10 cellular contexts compared by ENCODE assay signal in genomic region chr20:33303595-33303994, GRCh38. TPM values are rescaled to one million over a fixed set of nuclear protein-coding genes. Genes with fewer than 3 reads are reported as not detected.
"Had no signal": no experiment of that assay in that cellular context is flagged by ENCODE, and none has a peak within 500 bp of the region (broad histone marks: within the 10 kb centered on the region; RNA-seq: fewer than 3 reads in every experiment).

No MANE protein-coding gene starts in this region.

- H3K9ac ChIP-seq: GM23248, KMS-11 had no signal

- H3K4me1 ChIP-seq: HAP-1 had no signal

- H3K4me3 ChIP-seq: GM23248, HAP-1 had no signal

- H2AFZ ChIP-seq: GM23248 had no signal

- H3K36me3 ChIP-seq: HAP-1 had no signal

- ATAC-seq: HCT116 had no signal

- H3K4me2 ChIP-seq: KMS-11 had no signal

- H3K27ac ChIP-seq: GM23248, HL-60, KMS-11 had no signal

- H3K9me3 ChIP-seq: HAP-1 had no signal

- DNase-seq: GM23248, GOT3, H7, IMR-90, KBM-7 had no signal

RNA-seq across cellular contexts. Expression of gene BPIFB1, which starts 20.6 kb away (rescaled TPM):
- total RNA-seq: GM23248, H7, HT1080, IMR-90 had no signal
- polyA plus RNA-seq: GM23248, IMR-90 had no signal
